8 cellular contexts compared by ENCODE assay signal in the genomic region with DNA sequence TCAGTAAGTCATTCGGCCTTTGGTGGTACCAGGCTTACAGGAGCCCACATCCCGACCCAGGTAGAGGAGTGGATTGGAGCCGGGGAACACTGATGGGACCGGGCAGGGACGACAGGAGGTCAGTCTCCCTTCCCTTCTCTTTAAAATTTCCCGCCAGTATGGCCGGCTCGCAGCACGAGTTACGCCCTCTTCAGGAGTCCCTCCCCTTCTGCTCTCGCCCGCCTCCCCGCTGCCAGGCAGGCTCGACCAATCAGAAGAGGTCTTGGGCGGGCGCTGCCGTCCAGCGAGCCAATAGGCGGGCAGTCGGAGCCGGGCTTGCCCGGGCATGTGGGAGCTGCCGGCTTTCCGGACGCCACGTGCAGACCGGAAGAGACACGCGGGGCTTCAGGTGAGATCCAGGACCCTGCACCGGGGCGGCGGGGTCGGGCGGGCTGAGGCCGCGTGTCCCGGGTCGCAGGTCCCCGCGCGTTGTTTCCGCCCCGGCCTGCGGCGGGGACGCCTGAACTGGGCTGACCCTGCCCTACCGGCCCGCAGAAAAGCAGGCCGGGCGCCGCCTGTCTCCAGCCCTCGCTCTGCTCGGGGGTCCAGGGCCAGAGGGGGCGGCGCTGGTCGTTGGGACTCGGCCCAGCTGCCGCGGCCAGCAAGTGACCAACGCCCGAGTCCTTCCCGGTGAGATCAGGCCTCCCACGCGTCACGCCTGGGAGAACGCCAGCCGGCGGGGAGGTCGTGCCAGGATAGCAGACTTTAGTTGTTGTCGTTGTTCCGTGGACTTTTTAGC. TPM values are rescaled to one million over a fixed set of nuclear protein-coding genes. Genes with fewer than 3 reads are reported as not detected.
A peak's percentile ranks its signal among the peaks of the same experiment; 100 is the strongest.
DNase-seq lines count a peak whose midpoint lies in the region; ATAC-seq and TF ChIP-seq lines count a peak whose summit lies in the region.

A gene with protein sequence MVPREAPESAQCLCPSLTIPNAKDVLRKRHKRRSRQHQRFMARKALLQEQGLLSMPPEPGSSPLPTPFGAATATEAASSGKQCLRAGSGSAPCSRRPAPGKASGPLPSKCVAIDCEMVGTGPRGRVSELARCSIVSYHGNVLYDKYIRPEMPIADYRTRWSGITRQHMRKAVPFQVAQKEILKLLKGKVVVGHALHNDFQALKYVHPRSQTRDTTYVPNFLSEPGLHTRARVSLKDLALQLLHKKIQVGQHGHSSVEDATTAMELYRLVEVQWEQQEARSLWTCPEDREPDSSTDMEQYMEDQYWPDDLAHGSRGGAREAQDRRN (plus strand): TSS at position 346 of the 778 bp plus-strand sequence. CDS start 4,870 bp downstream, outside the sequence.

- peaks cover 33% of the 10 kb centered on the region for H3K4me1 Mint-ChIP-seq in dendritic cell treated with granulocyte-macrophage colony-stimulating factor and Interleukin-4, amounts not matched to agents 40 ng/mL and 50 ng/mL, for 4 days (ENCODE audit: low read depth)

- peak within 1 kb of the TSS; percentile 79 for H3K4me3 Mint-ChIP-seq in dendritic cell treated with granulocyte-macrophage colony-stimulating factor and Interleukin-4, amounts not matched to agents 40 ng/mL and 50 ng/mL, for 4 days

- ATAC-seq in GM19397 (IDR thresholded peaks at IDR 0.05; ENCODE audit: unreplicated experiment), result peak; percentile 97
- ATAC-seq in HG03565 (IDR thresholded peaks at IDR 0.05; ENCODE audit: unreplicated experiment), result peak; percentile 92
- peak; percentile 99 for ATAC-seq in left lung

- TF ChIP-seq CTCF in left lung (IDR thresholded peaks at IDR 0.05), result peak in 1 of 2 donors; percentile 10

- peaks cover 19 to 48% of the 10 kb centered on the region in 2 donors for H3K4me1 ChIP-seq in left lung

- no peaks in the 10 kb centered on the region for H3K27me3 ChIP-seq in left lung

- peak within 1 kb of the TSS; percentile 85 for H3K27ac Mint-ChIP-seq in dendritic cell treated with granulocyte-macrophage colony-stimulating factor and Interleukin-4, amounts not matched to agents 40 ng/mL and 50 ng/mL, for 4 days

- no peaks in the 10 kb centered on the region for H3K27me3 Mint-ChIP-seq in dendritic cell treated with granulocyte-macrophage colony-stimulating factor and Interleukin-4, amounts not matched to agents 40 ng/mL and 50 ng/mL, for 4 days

- peak within 1 kb of the TSS; percentile 93 to 99 for H3K4me3 ChIP-seq in left lung

- peak within 1 kb of the TSS; percentile 57 to 89 for H3K27ac ChIP-seq in left lung

- intact Hi-C loops in dendritic cell treated with granulocyte-macrophage colony-stimulating factor and Interleukin-4, amounts not matched to agents 40 ng/mL and 50 ng/mL, for 4 days (cut with micrococcal nuclease), result loop anchor here (5.0 to 10.0 kb wide), 4 partner anchors 41 to 214 kb away; a partner anchor contains a TSS
- intact Hi-C loops in left lung (cut with DNase I), result no loop called here

- peaks cover 0 to 4% of the 10 kb centered on the region in 2 donors for H3K36me3 ChIP-seq in left lung

- DNase-seq in CD1c-positive myeloid dendritic cell (ENCODE audit: extremely low spot score) (peak; percentile 97), NCI-H748 treated with DMSO at 0.1 percent for 48 hours (lab: John Stamatoyannopoulos, UW) (peak; percentile 65), left lung (peak; percentile 97)
- peak; percentile 93 for DNase-seq in activated CD4-positive, alpha-beta T cell treated with anti-CD3 and anti-CD28 coated beads, Interleukin-2, amount 50 U/mL, for 1 hour
- peak; percentile 92 for DNase-seq in stimulated activated CD4-positive, alpha-beta T cell treated with anti-CD3 and anti-CD28 coated beads, Interleukin-2, amount 100 ng/mL, for 4 hours (ENCODE audit: low read depth)

- H3K9me3 ChIP-seq in left lung, result no peaks in the 10 kb centered on the region

- H3K9me3 Mint-ChIP-seq in dendritic cell treated with granulocyte-macrophage colony-stimulating factor and Interleukin-4, amounts not matched to agents 40 ng/mL and 50 ng/mL, for 4 days, result no peaks in the 10 kb centered on the region

- peaks cover 22% of the 10 kb centered on the region for H3K36me3 Mint-ChIP-seq in dendritic cell treated with granulocyte-macrophage colony-stimulating factor and Interleukin-4, amounts not matched to agents 40 ng/mL and 50 ng/mL, for 4 days (ENCODE audit: low read depth)

RNA-seq across cellular contexts. Expression of the gene that starts here (rescaled TPM):
- 10 to 100 TPM; 18.8 to 20.7 TPM for total RNA-seq in left lung

Comparison
In these comparisons a context has a peak if more than half of its experiments do, and no peak if none do; other contexts are left out.
1. Peak in every context shown above with its lines: DNase-seq, ATAC-seq, H3K4me3 ChIP-seq and H3K27ac ChIP-seq.